Comparison of ENCODE assay signal across 35 cellular contexts in the genomic region with DNA sequence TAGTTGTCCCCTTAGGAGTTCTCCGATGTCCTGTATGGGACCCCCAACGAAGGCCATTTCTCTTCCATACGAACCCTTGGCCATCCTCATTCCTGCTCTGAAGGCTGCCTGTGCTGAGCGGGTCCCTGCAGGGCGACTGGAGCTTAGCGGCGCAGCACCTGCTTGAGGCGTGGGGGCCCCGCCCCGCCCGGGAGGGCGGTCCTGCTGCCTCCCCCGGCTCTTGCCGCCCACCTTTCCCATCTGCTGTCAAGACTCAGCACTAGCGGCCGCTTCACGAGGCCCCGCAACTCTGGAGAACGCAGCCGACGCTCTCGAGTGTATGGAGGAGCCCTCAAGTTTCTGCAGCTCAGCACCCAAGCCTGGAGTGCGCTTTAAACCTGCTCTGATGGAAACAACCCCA.
"Had no signal": no experiment of that assay in that cellular context is flagged by ENCODE, and none has a peak within 500 bp of the region (broad histone marks: within the 10 kb centered on the region; RNA-seq: fewer than 3 reads in every experiment).

No MANE protein-coding gene starts in this region.

- DNase-seq: Karpas-422, Kasumi-1, MG63, MM.1S, MV-4-11, NCI-H1048, NCI-H1092, NCI-H1092 treated with DMSO at 0.1 percent for 48 hours, NCI-H1105, NCI-H1105 treated with DMSO at 0.1 percent for 48 hours, NCI-H1417, NCI-H1417 treated with DMSO at 0.1 percent for 48 hours, NCI-H1436, NCI-H1436 treated with DMSO at 0.1 percent for 48 hours, NCI-H146, NCI-H1694, NCI-H1694 treated with DMSO at 0.1 percent for 48 hours, NCI-H187, NCI-H187 treated with DMSO at 0.1 percent for 48 hours, NCI-H1930, NCI-H2029, NCI-H2029 treated with DMSO at 0.1 percent for 48 hours, NCI-H2081, NCI-H2081 treated with DMSO at 0.1 percent for 48 hours, NCI-H2107, NCI-H2171, NCI-H2171 treated with DMSO at 0.1 percent for 48 hours, NCI-H2227 treated with DMSO at 0.1 percent for 48 hours, NCI-H226, NCI-H345, NCI-H446, NCI-H446 treated with DMSO at 0.1 percent for 48 hours, NCI-H510A, NCI-H510A treated with DMSO at 0.1 percent for 48 hours, NCI-H524 had no signal

- H3K36me3 ChIP-seq: MG63 had no signal

- H3K9me3 ChIP-seq: MG63 had no signal

- H3K4me3 ChIP-seq: MG63 had no signal

- H3K27me3 ChIP-seq: MG63 had no signal
